Comparison of ENCODE assay signal across 19 cellular contexts in the genomic region with DNA sequence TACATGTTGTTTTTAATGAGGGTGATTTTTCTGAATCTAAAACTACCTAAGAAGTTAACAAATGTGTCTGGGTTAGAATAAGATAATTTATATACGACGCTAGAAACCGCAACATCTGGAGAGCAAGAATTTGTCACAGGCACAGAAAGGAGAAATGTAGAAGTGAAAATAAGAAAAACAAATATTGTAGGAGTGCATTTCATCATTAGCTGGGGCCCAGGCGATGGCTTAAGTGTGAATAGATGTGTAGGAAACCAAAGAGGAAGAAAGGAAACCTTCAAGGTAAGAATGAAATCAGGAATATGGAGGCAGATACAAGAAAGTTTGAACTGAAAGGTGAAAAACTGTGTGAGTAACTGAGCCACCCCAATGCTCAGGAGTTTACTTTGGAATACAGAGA.
A peak's percentile ranks its signal among the peaks of the same experiment; 100 is the strongest.
DNase-seq lines count a peak whose midpoint lies in the region; ATAC-seq and TF ChIP-seq lines count a peak whose summit lies in the region.
"Had no signal": no experiment of that assay in that cellular context is flagged by ENCODE, and none has a peak within 500 bp of the region (broad histone marks: within the 10 kb centered on the region; RNA-seq: fewer than 3 reads in every experiment).

No MANE protein-coding gene starts in this region.

- H3K9ac ChIP-seq in Karpas-422 (ENCODE audit: low read length), result no peak overlapping the region
- no peak overlapping the region for H3K9ac ChIP-seq in OCI-LY3 (ENCODE audit: low read length)
- H3K9ac ChIP-seq: BLaER1 treated with 17β-estradiol and CSF1 and Interleukin-3, amounts not matched to agents 10 nM and 100 nM had no signal

- no peak for TF ChIP-seq CTCF in OCI-LY3 (IDR thresholded peaks at IDR 0.05; ENCODE audit: low read depth, low read length)

- H3K4me2 ChIP-seq in Karpas-422 (ENCODE audit: low read depth, low read length, poor library complexity, severe bottlenecking) (no peak overlapping the region), OCI-LY3 (ENCODE audit: low read length) (peak overlapping the region; percentile 66)
- H3K4me2 ChIP-seq: BLaER1 treated with 17β-estradiol and CSF1 and Interleukin-3, amounts not matched to agents 10 nM and 100 nM; GM23338 had no signal

- POLR2A ChIA-PET in HEK293T (lab: Yijun Ruan, JAX), result no interaction called here

- ATAC-seq in GM18868 (IDR thresholded peaks at IDR 0.05; ENCODE audit: unreplicated experiment), result peak; percentile 58
- no peak for ATAC-seq in HG02870 (IDR thresholded peaks at IDR 0.05; ENCODE audit: unreplicated experiment)
- ATAC-seq: GM12878, GM23338 had no signal

- H3K79me2 ChIP-seq in Karpas-422 (ENCODE audit: low read length) (no peaks in the 10 kb centered on the region), OCI-LY3 (ENCODE audit: low read length) (no peaks in the 10 kb centered on the region)

- no peaks in the 10 kb centered on the region for H3K36me3 ChIP-seq in Karpas-422 (ENCODE audit: insufficient read depth, low read length)
- no peaks in the 10 kb centered on the region for H3K36me3 ChIP-seq in OCI-LY3 (replicated peaks; ENCODE audit: low read depth, low read length)
- H3K36me3 ChIP-seq: BLaER1 treated with 17β-estradiol and CSF1 and Interleukin-3, amounts not matched to agents 10 nM and 100 nM had no signal

- no peak overlapping the region for H2AFZ ChIP-seq in Karpas-422 (ENCODE audit: low read length)
- H2AFZ ChIP-seq in OCI-LY3 (ENCODE audit: low read depth, low read length), result no peak overlapping the region
- H2AFZ ChIP-seq: GM23338 had no signal

- DNase-seq in Karpas-422, result peak; percentile 24
- DNase-seq in MV-4-11 (lab: John Stamatoyannopoulos, UW), result peak; percentile 86
- no peak for DNase-seq in AG08396 (ENCODE audit: low spot score)
- DNase-seq in HEK293T (ENCODE audit: extremely low spot score), result no peak
- DNase-seq: 8988T; CD8-positive, alpha-beta memory T cell; COR-L47; DMS 273 treated with DMSO at 0.1 percent for 48 hours; DMS53; DND-41; EL; HCEC 1CT; HFFc6 had no signal

- H3K4me3 ChIP-seq in Karpas-422 (ENCODE audit: low read length), result no peak overlapping the region
- H3K4me3 ChIP-seq in OCI-LY3 (ENCODE audit: low read length), result peak overlapping the region; percentile 39
- H3K4me3 ChIP-seq: BLaER1 treated with 17β-estradiol and CSF1 and Interleukin-3, amounts not matched to agents 10 nM and 100 nM; GM12878; GM23338 had no signal

- H4K20me1 ChIP-seq in Karpas-422 (ENCODE audit: insufficient read depth, low read depth, low read length), result no peaks in the 10 kb centered on the region
- no peaks in the 10 kb centered on the region for H4K20me1 ChIP-seq in OCI-LY3 (ENCODE audit: insufficient read depth, low read length)
- H4K20me1 ChIP-seq: BLaER1 treated with 17β-estradiol and CSF1 and Interleukin-3, amounts not matched to agents 10 nM and 100 nM had no signal

- H3K4me1 ChIP-seq in Karpas-422 (ENCODE audit: low read length) (no peaks in the 10 kb centered on the region), OCI-LY3 (ENCODE audit: low read length) (peaks cover 18% of the 10 kb centered on the region)

- no peaks in the 10 kb centered on the region for H3K27me3 ChIP-seq in Karpas-422 (ENCODE audit: low read length)
- peaks cover 7% of the 10 kb centered on the region; the same call in 1 of the 2 replicates for H3K27me3 ChIP-seq in OCI-LY3 (ENCODE audit: low read depth, low read length)
- H3K27me3 ChIP-seq: BLaER1 treated with 17β-estradiol and CSF1 and Interleukin-3, amounts not matched to agents 10 nM and 100 nM had no signal

- CTCF ChIA-PET in HEK293T (lab: Yijun Ruan, JAX), result no interaction called here

- H3K27ac ChIP-seq in Karpas-422 (ENCODE audit: low read length), result no peak overlapping the region
- H3K27ac ChIP-seq in OCI-LY3 (ENCODE audit: low read length), result no peak overlapping the region
- H3K27ac ChIP-seq: BLaER1 treated with 17β-estradiol and CSF1 and Interleukin-3, amounts not matched to agents 10 nM and 100 nM had no signal

- H3K9me3 ChIP-seq in Karpas-422 (ENCODE audit: low read length), result no peaks in the 10 kb centered on the region
- no peaks in the 10 kb centered on the region for H3K9me3 ChIP-seq in OCI-LY3 (ENCODE audit: insufficient read depth, low read length)
- H3K9me3 ChIP-seq: BLaER1 treated with 17β-estradiol and CSF1 and Interleukin-3, amounts not matched to agents 10 nM and 100 nM had no signal

- no peaks in the 10 kb centered on the region for H3K9me2 ChIP-seq in Karpas-422 (replicated peaks; ENCODE audit: insufficient read depth, low read length)

TF ChIP-seq in HEK293T, 16 proteins besides CTCF, POLR2A, EP300 and RAD21:
- TF ChIP-seq HDGF (IDR thresholded peaks at IDR 0.05; ENCODE audit: borderline replicate concordance) (no peak), ELF4 (IDR thresholded peaks at IDR 0.05) (no peak), FOXA1 (IDR thresholded peaks at IDR 0.05) (no peak), ARNT (IDR thresholded peaks at IDR 0.05) (no peak), CTBP1 (IDR thresholded peaks at IDR 0.05; ENCODE audit: borderline replicate concordance) (no peak)
- TF ChIP-seq, protein P1, sequence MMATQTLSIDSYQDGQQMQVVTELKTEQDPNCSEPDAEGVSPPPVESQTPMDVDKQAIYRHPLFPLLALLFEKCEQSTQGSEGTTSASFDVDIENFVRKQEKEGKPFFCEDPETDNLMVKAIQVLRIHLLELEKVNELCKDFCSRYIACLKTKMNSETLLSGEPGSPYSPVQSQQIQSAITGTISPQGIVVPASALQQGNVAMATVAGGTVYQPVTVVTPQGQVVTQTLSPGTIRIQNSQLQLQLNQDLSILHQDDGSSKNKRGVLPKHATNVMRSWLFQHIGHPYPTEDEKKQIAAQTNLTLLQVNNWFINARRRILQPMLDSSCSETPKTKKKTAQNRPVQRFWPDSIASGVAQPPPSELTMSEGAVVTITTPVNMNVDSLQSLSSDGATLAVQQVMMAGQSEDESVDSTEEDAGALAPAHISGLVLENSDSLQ (IDR thresholded peaks at IDR 0.05), result no peak
TF ChIP-seq in HEK293T: peak in this region for 0.

Comparison
In these comparisons a context has a peak if more than half of its experiments do, and no peak if none do; other contexts are left out.
1. DNase-seq: peak in Karpas-422 (single experiment) and MV-4-11 (single experiment); none in AG08396 (single experiment) and HEK293T (single experiment).